ENCODE assay signal across 8 cellular contexts in genomic region chr21:33268392-33268735, GRCh38. TPM values are rescaled to one million over a fixed set of nuclear protein-coding genes. Genes with fewer than 3 reads are reported as not detected.
DNase-seq lines count a peak whose midpoint lies in the region; ATAC-seq and TF ChIP-seq lines count a peak whose summit lies in the region.

No MANE protein-coding gene starts in this region.

- no peaks in the 10 kb centered on the region for H4K20me1 ChIP-seq in DOHH2 (ENCODE audit: control insufficient read depth, insufficient read depth, low read depth, low read length)

- peaks cover 22% of the 10 kb centered on the region for H3F3A ChIP-seq in DOHH2 (ENCODE audit: control insufficient read depth, insufficient read depth)

- H3K36me3 ChIP-seq in DOHH2 (ENCODE audit: control insufficient read depth, low read length): peaks cover 58% of the 10 kb centered on the region
- H3K36me3 ChIP-seq in gastroesophageal sphincter: peaks cover 0 to 53% of the 10 kb centered on the region in 2 donors

- CTCF ChIA-PET in RWPE1 (lab: Yijun Ruan, JAX): interaction anchor here (0.6 kb wide), 1 partner anchor 57 kb away, joined by 3 read pairs; no protein-coding TSS in a partner anchor

- peak; percentile 2 for ATAC-seq in GM21367 (IDR thresholded peaks at IDR 0.05; ENCODE audit: unreplicated experiment)
- peak; percentile 14 for ATAC-seq in HG03558 (IDR thresholded peaks at IDR 0.05; ENCODE audit: extremely low read depth, unreplicated experiment)
- no peak for ATAC-seq in gastroesophageal sphincter

- H3K4me3 ChIP-seq in DOHH2 (ENCODE audit: low read length) (peak overlapping the region; percentile 82), gastroesophageal sphincter (no peak overlapping the region)

- no peak for TF ChIP-seq POLR2A in gastroesophageal sphincter (IDR thresholded peaks at IDR 0.05)

- TF ChIP-seq EP300 in gastroesophageal sphincter (IDR thresholded peaks at IDR 0.05): no peak

- no peaks in the 10 kb centered on the region for H3K27me3 ChIP-seq in DOHH2 (ENCODE audit: control insufficient read depth, low read length)
- no peaks in the 10 kb centered on the region for H3K27me3 ChIP-seq in gastroesophageal sphincter

- TF ChIP-seq CTCF in DOHH2 (IDR thresholded peaks at IDR 0.05; ENCODE audit: low read depth, low read length, poor library complexity, severe bottlenecking) (no peak), RWPE1 (conservative IDR thresholded peaks at IDR 0.05; ENCODE audit: low read depth) (no peak), gastroesophageal sphincter (IDR thresholded peaks at IDR 0.05) (no peak)

- peak; percentile 16 for DNase-seq in kidney tubule cell (ENCODE audit: low spot score)
- DNase-seq in RWPE1 (ENCODE audit: low spot score): no peak
- DNase-seq in stimulated activated CD4-positive, alpha-beta T cell treated with anti-CD3 and anti-CD28 coated beads, Interleukin-1b, Interleukin-23, amount 100 ng/mL, for 48 hours: no peak
- no peak for DNase-seq in NCI-H146 (lab: John Stamatoyannopoulos, UW)

- H3K27ac ChIP-seq in DOHH2 (ENCODE audit: low read depth, low read length) (peak overlapping the region; percentile 65), RWPE1 (no peak overlapping the region), gastroesophageal sphincter (no peak overlapping the region)

- H3K79me2 ChIP-seq in DOHH2 (ENCODE audit: control insufficient read depth, low read length): peaks cover 55% of the 10 kb centered on the region

- H3K9me2 ChIP-seq in DOHH2 (replicated peaks; ENCODE audit: control insufficient read depth, low read length): no peaks in the 10 kb centered on the region

- H3K9me3 ChIP-seq in DOHH2 (ENCODE audit: control insufficient read depth, insufficient read depth, low read length) (no peaks in the 10 kb centered on the region), gastroesophageal sphincter (no peaks in the 10 kb centered on the region)

- H3K4me1 ChIP-seq in DOHH2 (ENCODE audit: control insufficient read depth, low read length): peaks cover 52% of the 10 kb centered on the region
- peaks cover 0 to 31% (median 4%) of the 10 kb centered on the region in 3 donors for H3K4me1 ChIP-seq in gastroesophageal sphincter

- WGBS in gastroesophageal sphincter (ENCODE audit: low coverage in 1 of 2), 2 donors: 74 to 93% methylated on average over 3 to 4 of the region's 7 CpGs

- peak overlapping the region; percentile 97 for H3K4me2 ChIP-seq in DOHH2 (ENCODE audit: low read length)

- POLR2A ChIA-PET in RWPE1 (lab: Yijun Ruan, JAX; ENCODE audit: low non-redundant PET): no interaction called here

RNA-seq across cellular contexts. Expression of gene IL10RB, which starts 2.2 kb away (rescaled TPM):
- 10 to 100 TPM; 13.1 to 23.7 (median 20.5) TPM for total RNA-seq in gastroesophageal sphincter

RNA-seq across cellular contexts. Expression of gene IFNAR2, which starts 38.6 kb away (rescaled TPM):
- total RNA-seq in gastroesophageal sphincter: 10 to 100 TPM; 12.0 to 19.1 (median 14.7) TPM

RNA-seq across cellular contexts. Expression of gene IFNAR1, which starts 56.4 kb away (rescaled TPM):
- total RNA-seq in gastroesophageal sphincter: 10 to 100 TPM; 28.9 to 44.1 (median 31.9) TPM
